1 cellular context compared by ENCODE assay signal in the genomic region with DNA sequence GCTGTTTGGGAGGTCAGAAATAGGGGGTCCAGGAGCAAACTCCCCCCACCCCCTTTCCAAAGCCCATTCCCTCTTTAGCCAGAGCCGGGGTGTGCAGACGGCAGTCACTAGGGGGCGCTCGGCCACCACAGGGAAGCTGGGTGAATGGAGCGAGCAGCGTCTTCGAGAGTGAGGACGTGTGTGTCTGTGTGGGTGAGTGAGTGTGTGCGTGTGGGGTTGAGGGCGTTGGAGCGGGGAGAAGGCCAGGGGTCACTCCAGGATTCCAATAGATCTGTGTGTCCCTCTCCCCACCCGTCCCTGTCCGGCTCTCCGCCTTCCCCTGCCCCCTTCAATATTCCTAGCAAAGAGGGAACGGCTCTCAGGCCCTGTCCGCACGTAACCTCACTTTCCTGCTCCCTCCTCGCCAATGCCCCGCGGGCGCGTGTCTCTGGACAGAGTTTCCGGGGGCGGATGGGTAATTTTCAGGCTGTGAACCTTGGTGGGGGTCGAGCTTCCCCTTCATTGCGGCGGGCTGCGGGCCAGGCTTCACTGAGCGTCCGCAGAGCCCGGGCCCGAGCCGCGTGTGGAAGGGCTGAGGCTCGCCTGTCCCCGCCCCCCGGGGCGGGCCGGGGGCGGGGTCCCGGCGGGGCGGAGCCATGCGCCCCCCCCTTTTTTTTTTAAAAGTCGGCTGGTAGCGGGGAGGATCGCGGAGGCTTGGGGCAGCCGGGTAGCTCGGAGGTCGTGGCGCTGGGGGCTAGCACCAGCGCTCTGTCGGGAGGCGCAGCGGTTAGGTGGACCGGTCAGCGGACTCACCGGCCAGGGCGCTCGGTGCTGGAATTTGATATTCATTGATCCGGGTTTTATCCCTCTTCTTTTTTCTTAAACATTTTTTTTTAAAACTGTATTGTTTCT.
TF ChIP-seq lines count a peak whose summit lies in the region.

VEGFA (plus strand) TSS at position 686 of the 891 bp plus-strand sequence.

TF ChIP-seq in K562, 482 proteins besides CTCF, POLR2A, EP300 and RAD21 (continued from another document and continues in another):
- TF ChIP-seq, protein P1, sequence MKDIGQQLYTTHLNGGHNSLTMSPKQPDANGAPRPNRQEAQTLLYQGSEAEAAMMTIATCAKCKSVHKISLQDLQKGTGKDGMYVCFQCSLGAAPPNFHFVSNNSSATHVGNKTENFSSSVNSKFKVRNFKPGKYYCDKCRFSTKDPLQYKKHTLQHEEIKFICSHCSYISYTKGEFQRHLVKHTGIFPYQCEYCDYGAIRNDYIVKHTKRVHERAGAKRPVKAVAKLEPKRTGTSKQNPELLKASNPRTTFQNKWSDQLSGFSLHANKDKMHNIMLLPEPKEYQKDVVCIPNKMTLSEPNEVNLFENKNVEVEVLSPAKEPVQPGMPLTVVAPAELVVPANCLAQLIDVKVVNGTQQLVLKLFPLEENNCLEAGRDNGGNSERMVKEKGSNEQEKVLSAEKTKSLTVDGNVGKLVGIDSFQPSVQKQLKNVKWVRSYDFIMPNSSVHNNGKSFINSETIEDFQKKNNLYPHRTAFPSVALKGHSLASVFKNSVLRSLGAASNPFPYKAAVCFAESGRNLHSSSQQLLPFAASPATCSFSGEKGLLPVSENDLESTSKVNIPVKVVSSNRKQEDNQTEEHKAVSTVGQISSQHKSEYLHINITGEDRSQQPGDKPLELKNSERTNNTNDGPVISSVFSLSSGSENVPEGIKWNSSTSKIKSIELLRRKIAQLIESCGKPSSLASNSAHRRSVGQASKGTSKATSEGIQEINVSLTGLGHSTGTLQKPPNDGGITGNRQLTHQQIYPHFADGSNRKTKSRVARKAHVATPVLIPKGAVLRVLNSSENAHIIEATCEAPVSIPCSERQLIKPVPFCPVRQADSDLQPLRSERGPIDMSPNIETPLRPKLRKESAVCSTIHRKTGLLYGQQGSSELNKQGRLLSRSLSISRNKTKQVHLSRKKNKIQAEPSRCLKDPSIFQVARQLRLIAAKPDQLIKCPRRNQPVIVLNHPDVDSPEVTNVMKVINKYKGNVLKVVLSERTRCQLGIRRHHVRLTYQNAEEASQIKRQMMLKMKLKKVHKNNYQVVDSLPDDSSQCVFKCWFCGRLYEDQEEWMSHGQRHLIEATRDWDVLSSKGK (CRISPR knock-in tag; IDR thresholded peaks at IDR 0.05), result no peak
- TF ChIP-seq ZNF217 (CRISPR knock-in tag; IDR thresholded peaks at IDR 0.05) (no peak), USF1 (CRISPR knock-in tag; IDR thresholded peaks at IDR 0.05) (no peak), ZNF696 (CRISPR knock-in tag; conservative IDR thresholded peaks at IDR 0.05) (no peak), ZKSCAN1 (IDR thresholded peaks at IDR 0.05; ENCODE audit: low read depth, low read length) (0 out of 2 replicates have a peak, but pooled peaks have one; percentile 14), CHAMP1 (IDR thresholded peaks at IDR 0.05) (no peak), NCOA6 (IDR thresholded peaks at IDR 0.05) (no peak), ZNF77 (CRISPR knock-in tag; IDR thresholded peaks at IDR 0.05) (no peak), ZNF699 (CRISPR knock-in tag; IDR thresholded peaks at IDR 0.05; ENCODE audit: insufficient replicate concordance) (no peak), SIN3B (IDR thresholded peaks at IDR 0.05; ENCODE audit: low read depth) (no peak), SMARCE1 (IDR thresholded peaks at IDR 0.05) (peak; percentile 39; the same call in 1 of the 2 replicates), KHSRP (IDR thresholded peaks at IDR 0.05) (no peak), PTTG1 (tag; IDR thresholded peaks at IDR 0.05; ENCODE audit: low read depth) (no peak), TAL1 (IDR thresholded peaks at IDR 0.05) (peak; percentile 30), NR0B1 (IDR thresholded peaks at IDR 0.05; ENCODE audit: partially characterized antibody) (no peak), PHB (CRISPR knock-in tag; IDR thresholded peaks at IDR 0.05) (peak; percentile 27; the same call in 1 of the 2 replicates), GTF3C2 (IDR thresholded peaks at IDR 0.05; ENCODE audit: borderline replicate concordance, extremely low read depth, insufficient read length) (no peak), CGGBP1 (CRISPR knock-in tag; IDR thresholded peaks at IDR 0.05) (no peak; the same call in 1 of the 2 replicates), ZBTB34 (CRISPR knock-in tag; IDR thresholded peaks at IDR 0.05) (no peak), MBD2 (IDR thresholded peaks at IDR 0.05; ENCODE audit: borderline replicate concordance, low read depth) (peak; percentile 52; the same call in 1 of the 2 replicates), ZFP30 (CRISPR knock-in tag; IDR thresholded peaks at IDR 0.05; ENCODE audit: borderline replicate concordance) (no peak), NELFE (IDR thresholded peaks at IDR 0.05; ENCODE audit: insufficient read depth, insufficient read length) (no peak), EP400 (IDR thresholded peaks at IDR 0.05) (peak; percentile 83), ZBTB9 (CRISPR knock-in tag; IDR thresholded peaks at IDR 0.05) (no peak), ELF4 (CRISPR knock-in tag; IDR thresholded peaks at IDR 0.05) (peak; percentile 74; the same call in 1 of the 2 replicates), TBL1XR1 (IDR thresholded peaks at IDR 0.05; ENCODE audit: low read length in 2 of 2) (peak; percentile 15 to 68; a peak in 2 of 4 replicates), KDM4B (IDR thresholded peaks at IDR 0.05; ENCODE audit: borderline replicate concordance in 2 of 2, low read depth in 1 of 2) (peak in 1 of 2 experiments; percentile 39; a peak in 1 of 4 replicates), SNIP1 (IDR thresholded peaks at IDR 0.05; ENCODE audit: low read depth) (no peak), ETV1 (tag; conservative IDR thresholded peaks at IDR 0.05; ENCODE audit: low read depth) (no peak), EGR1 (conservative IDR thresholded peaks at IDR 0.05) (peak; percentile 78), KLF1 (tag; IDR thresholded peaks at IDR 0.05) (peak; percentile 42; the same call in 1 of the 2 replicates), SMAD4 (CRISPR knock-in tag; conservative IDR thresholded peaks at IDR 0.05) (peak; percentile 48), ZNF24 (IDR thresholded peaks at IDR 0.05) (no peak), CC2D1A (IDR thresholded peaks at IDR 0.05) (peak; percentile 96), MCM7 (IDR thresholded peaks at IDR 0.05) (no peak), MCM3 (IDR thresholded peaks at IDR 0.05) (no peak), ZNF146 (CRISPR knock-in tag; IDR thresholded peaks at IDR 0.05; ENCODE audit: unreplicated experiment) (no peak)
- TF ChIP-seq, protein P2, sequence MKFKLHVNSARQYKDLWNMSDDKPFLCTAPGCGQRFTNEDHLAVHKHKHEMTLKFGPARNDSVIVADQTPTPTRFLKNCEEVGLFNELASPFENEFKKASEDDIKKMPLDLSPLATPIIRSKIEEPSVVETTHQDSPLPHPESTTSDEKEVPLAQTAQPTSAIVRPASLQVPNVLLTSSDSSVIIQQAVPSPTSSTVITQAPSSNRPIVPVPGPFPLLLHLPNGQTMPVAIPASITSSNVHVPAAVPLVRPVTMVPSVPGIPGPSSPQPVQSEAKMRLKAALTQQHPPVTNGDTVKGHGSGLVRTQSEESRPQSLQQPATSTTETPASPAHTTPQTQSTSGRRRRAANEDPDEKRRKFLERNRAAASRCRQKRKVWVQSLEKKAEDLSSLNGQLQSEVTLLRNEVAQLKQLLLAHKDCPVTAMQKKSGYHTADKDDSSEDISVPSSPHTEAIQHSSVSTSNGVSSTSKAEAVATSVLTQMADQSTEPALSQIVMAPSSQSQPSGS (CRISPR knock-in tag; IDR thresholded peaks at IDR 0.05), result no peak
- TF ChIP-seq, protein P3, sequence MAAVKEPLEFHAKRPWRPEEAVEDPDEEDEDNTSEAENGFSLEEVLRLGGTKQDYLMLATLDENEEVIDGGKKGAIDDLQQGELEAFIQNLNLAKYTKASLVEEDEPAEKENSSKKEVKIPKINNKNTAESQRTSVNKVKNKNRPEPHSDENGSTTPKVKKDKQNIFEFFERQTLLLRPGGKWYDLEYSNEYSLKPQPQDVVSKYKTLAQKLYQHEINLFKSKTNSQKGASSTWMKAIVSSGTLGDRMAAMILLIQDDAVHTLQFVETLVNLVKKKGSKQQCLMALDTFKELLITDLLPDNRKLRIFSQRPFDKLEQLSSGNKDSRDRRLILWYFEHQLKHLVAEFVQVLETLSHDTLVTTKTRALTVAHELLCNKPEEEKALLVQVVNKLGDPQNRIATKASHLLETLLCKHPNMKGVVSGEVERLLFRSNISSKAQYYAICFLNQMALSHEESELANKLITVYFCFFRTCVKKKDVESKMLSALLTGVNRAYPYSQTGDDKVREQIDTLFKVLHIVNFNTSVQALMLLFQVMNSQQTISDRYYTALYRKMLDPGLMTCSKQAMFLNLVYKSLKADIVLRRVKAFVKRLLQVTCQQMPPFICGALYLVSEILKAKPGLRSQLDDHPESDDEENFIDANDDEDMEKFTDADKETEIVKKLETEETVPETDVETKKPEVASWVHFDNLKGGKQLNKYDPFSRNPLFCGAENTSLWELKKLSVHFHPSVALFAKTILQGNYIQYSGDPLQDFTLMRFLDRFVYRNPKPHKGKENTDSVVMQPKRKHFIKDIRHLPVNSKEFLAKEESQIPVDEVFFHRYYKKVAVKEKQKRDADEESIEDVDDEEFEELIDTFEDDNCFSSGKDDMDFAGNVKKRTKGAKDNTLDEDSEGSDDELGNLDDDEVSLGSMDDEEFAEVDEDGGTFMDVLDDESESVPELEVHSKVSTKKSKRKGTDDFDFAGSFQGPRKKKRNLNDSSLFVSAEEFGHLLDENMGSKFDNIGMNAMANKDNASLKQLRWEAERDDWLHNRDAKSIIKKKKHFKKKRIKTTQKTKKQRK (IDR thresholded peaks at IDR 0.05; ENCODE audit: borderline replicate concordance, low read depth, low read length), result no peak
